Comparison of ENCODE assay signal across 2 cellular contexts in the genomic region with DNA sequence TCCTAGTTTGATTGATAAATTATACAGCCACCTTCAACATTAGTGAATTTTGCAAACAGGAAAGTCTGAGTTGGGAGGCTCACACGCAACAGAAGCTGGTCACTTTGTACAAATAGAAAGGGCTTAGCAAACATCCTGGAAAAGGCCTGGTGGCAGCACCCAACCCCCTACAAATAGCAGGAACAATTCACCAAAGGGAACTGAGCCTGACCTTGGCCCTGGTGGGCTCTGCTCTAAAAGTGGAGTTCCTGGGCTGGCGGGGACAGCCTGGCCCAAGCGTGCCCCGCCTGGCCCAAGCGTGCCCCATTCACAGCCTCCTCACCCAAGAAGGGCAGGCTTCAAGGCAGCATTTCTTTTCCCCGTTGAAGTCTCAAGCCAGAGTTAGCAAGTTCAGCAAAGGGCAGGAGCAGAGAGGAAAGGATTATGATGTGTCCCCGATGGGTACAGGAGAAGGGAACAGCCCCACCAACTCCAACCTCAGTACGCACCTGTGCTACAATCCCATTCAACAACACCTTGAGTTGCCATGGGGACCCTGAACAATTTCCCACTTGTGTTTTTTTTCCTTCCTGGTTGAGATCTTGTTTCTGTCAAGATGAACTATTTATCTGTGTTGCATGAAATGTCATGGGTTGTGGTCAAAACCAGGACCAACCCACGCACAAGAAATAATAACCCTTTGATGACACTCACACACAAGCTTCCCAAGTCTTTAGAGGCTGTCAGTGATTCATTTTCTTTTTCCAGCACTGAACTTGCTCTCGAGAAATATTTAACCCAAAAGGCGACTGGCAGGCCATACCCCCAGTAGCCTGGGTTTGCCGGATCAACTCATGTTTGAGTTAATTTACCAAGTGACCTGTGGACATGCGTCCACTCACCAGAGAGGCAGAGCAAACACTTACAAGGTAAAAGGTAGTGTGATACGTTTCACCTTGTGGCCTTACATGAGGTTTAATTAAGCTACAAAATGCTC.
TF ChIP-seq lines count a peak whose summit lies in the region.

No MANE protein-coding gene starts in this region.

TF ChIP-seq in IMR-90, 13 proteins besides CTCF, POLR2A, EP300 and RAD21:
- TF ChIP-seq FOS (IDR thresholded peaks at IDR 0.05; ENCODE audit: low read depth, low read length) (no peak), SMC3 (IDR thresholded peaks at IDR 0.05; ENCODE audit: low read depth, low read length) (no peak), MXI1 (IDR thresholded peaks at IDR 0.05; ENCODE audit: borderline replicate concordance, low read depth, low read length) (no peak), MAFK (IDR thresholded peaks at IDR 0.05; ENCODE audit: low read depth, low read length) (no peak), CEBPB (IDR thresholded peaks at IDR 0.05; ENCODE audit: low read depth, low read length) (peak; percentile 5; the same call in 1 of the 2 replicates), RFX5 (IDR thresholded peaks at IDR 0.05; ENCODE audit: low read depth, low read length) (no peak)
- TF ChIP-seq, protein P1, sequence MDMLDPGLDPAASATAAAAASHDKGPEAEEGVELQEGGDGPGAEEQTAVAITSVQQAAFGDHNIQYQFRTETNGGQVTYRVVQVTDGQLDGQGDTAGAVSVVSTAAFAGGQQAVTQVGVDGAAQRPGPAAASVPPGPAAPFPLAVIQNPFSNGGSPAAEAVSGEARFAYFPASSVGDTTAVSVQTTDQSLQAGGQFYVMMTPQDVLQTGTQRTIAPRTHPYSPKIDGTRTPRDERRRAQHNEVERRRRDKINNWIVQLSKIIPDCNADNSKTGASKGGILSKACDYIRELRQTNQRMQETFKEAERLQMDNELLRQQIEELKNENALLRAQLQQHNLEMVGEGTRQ (IDR thresholded peaks at IDR 0.05; ENCODE audit: low read depth, low read length): no peak

TF ChIP-seq in GM12878, 131 proteins besides CTCF, POLR2A, EP300 and RAD21:
- TF ChIP-seq, protein P2, sequence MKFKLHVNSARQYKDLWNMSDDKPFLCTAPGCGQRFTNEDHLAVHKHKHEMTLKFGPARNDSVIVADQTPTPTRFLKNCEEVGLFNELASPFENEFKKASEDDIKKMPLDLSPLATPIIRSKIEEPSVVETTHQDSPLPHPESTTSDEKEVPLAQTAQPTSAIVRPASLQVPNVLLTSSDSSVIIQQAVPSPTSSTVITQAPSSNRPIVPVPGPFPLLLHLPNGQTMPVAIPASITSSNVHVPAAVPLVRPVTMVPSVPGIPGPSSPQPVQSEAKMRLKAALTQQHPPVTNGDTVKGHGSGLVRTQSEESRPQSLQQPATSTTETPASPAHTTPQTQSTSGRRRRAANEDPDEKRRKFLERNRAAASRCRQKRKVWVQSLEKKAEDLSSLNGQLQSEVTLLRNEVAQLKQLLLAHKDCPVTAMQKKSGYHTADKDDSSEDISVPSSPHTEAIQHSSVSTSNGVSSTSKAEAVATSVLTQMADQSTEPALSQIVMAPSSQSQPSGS (IDR thresholded peaks at IDR 0.05; ENCODE audit: low read length): peak; percentile 21; the same call in 1 of the 2 replicates
- TF ChIP-seq IKZF1 (conservative IDR thresholded peaks at IDR 0.05) (0 out of 2 replicates have a peak, but pooled peaks have one; percentile 30), RUNX3 (IDR thresholded peaks at IDR 0.05; ENCODE audit: low read length) (peak; percentile 87), BCL11A (IDR thresholded peaks at IDR 0.05; ENCODE audit: low read depth, low read length) (no peak)
